Comparison of ENCODE assay signal across 7 cellular contexts in the genomic region with DNA sequence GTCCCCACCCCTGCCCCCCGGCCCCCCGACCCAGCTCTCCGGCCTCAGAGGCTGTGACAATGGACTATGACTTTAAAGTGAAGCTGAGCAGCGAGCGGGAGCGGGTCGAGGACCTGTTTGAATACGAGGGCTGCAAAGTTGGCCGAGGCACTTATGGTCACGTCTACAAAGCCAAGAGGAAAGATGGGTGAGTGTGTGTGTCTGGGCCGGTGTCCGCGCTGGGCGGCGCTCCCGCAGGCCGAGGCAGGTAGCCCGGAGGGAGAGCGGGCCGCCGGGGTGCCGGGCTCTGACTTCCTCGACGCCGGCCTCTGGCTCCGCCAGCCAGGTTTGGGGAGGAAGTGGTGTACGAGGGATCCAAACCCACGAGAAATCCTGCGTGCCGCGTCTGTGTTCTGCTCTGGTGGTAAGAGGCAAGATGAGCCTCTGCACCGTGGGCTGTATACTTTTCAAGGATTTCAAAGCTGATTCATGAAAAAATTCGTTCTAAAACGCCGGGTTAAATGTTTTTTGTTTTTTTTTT. TPM values are rescaled to one million over a fixed set of nuclear protein-coding genes. Genes with fewer than 3 reads are reported as not detected.
DNase-seq lines count a peak whose midpoint lies in the region; ATAC-seq, FAIRE-seq and TF ChIP-seq lines count a peak whose summit lies in the region.

No MANE protein-coding gene starts in this region.

- WGBS in HepG2 (ENCODE audit: low lambda C conversion rate) = 2% methylated on average over 27 of the region's 35 CpGs

- H2AFZ ChIP-seq in HepG2 (ENCODE audit: low read length) = no peak overlapping the region

- intact Hi-C loops in activated CD4-positive, alpha-beta T cell treated with anti-CD3 and anti-CD28 coated beads for 36 hours (cut with DNase I, micrococcal nuclease) = loop anchor here (1.0 to 10.0 kb wide), 4 partner anchors 32 to 1330 kb away; partner anchors contain the start of genes NUP58 (in 1 of the 2) and RNF6 (in 1 of the 2)
- intact Hi-C loops in colonic mucosa (cut with DNase I) = no loop called here
- intact Hi-C loops in HepG2 (cut with micrococcal nuclease; ENCODE audit: unreplicated experiment) = loop anchor here (2.0 kb wide), 1 partner anchor 34 kb away; no protein-coding TSS in a partner anchor

- H3K27me3 ChIP-seq in colonic mucosa (no peaks in the 10 kb centered on the region), HepG2 (ENCODE audit: control insufficient read depth in 1 of 2, insufficient read depth in 2 of 2, low read length in 2 of 2) (no peaks in the 10 kb centered on the region; a peak in 1 of 5 replicates)

- H3K36me3 ChIP-seq in colonic mucosa (no peaks in the 10 kb centered on the region), HepG2 (replicated peaks in 1 of 2; ENCODE audit: control insufficient read depth in 1 of 2, insufficient read depth in 2 of 2, low read length in 2 of 2) (no peaks in the 10 kb centered on the region)

- H3K27me3 Mint-ChIP-seq in activated CD4-positive, alpha-beta T cell treated with anti-CD3 and anti-CD28 coated beads for 36 hours = no peaks in the 10 kb centered on the region

- H3K36me3 Mint-ChIP-seq in activated CD4-positive, alpha-beta T cell treated with anti-CD3 and anti-CD28 coated beads for 36 hours (ENCODE audit: low read depth) = no peaks in the 10 kb centered on the region

- no peaks in the 10 kb centered on the region for H3K9me3 Mint-ChIP-seq in activated CD4-positive, alpha-beta T cell treated with anti-CD3 and anti-CD28 coated beads for 36 hours (ENCODE audit: low read depth)

- BruUV-seq in HepG2 (replicated peaks; lab: Mats Ljungman, UMichigan) = no TSS peak

- FAIRE-seq in HepG2 (lab: Jason Lieb, UNC) = no peak

- no peaks in the 10 kb centered on the region for H3K9me3 ChIP-seq in colonic mucosa
- no peaks in the 10 kb centered on the region for H3K9me3 ChIP-seq in HepG2 (ENCODE audit: low read length)

- in situ Hi-C loops in GM13976 (cut with MboI; ENCODE audit: low sequenced_read_pairs, unreplicated experiment) = no loop called here
- in situ Hi-C loops in HepG2 (cut with HindIII; ENCODE audit: extremely low pct_ligation_motif_present, low pct_unique_long_range_greater_than_20kb) = no loop called here

- H3K27ac Mint-ChIP-seq in activated CD4-positive, alpha-beta T cell treated with anti-CD3 and anti-CD28 coated beads for 36 hours = peak overlapping the region; percentile 80

- POLR2A ChIA-PET in activated CD4-positive, alpha-beta T cell treated with anti-CD3 and anti-CD28 coated beads for 36 hours (lab: Charles Lee) = no interaction called here
- POLR2A ChIA-PET in HepG2 (lab: Yijun Ruan, JAX) = interaction anchor here (1.4 kb wide), 1 partner anchor 68 kb away, joined by 4 read pairs; no protein-coding TSS in a partner anchor

- TF ChIP-seq CTCF in GM13976 (IDR thresholded peaks at IDR 0.05; ENCODE audit: borderline replicate concordance, control extremely low read depth, extremely low read depth, insufficient read depth, missing control alignments) = no peak
- TF ChIP-seq CTCF in NB4 (IDR thresholded peaks at IDR 0.05; ENCODE audit: low read depth, low read length) = no peak
- TF ChIP-seq CTCF in colonic mucosa (IDR thresholded peaks at IDR 0.05) = no peak
- peak; percentile 36 for TF ChIP-seq CTCF in HepG2 (CRISPR knock-in tag; IDR thresholded peaks at IDR 0.05)

- peak overlapping the region; percentile 88 for H3K4me2 ChIP-seq in HepG2 (ENCODE audit: low read depth, low read length)

- no peak for TF ChIP-seq POLR2A in NB4 (IDR thresholded peaks at IDR 0.05; ENCODE audit: extremely low read depth, insufficient read length)
- no peak for TF ChIP-seq POLR2A in HepG2 (IDR thresholded peaks at IDR 0.05; ENCODE audit: insufficient read depth in 1 of 2, low read depth in 2 of 2, low read length in 2 of 2)

- peak overlapping the region; percentile 82 for H3K4me3 Mint-ChIP-seq in activated CD4-positive, alpha-beta T cell treated with anti-CD3 and anti-CD28 coated beads for 36 hours

- peaks cover 38% of the 10 kb centered on the region for H3K4me1 Mint-ChIP-seq in activated CD4-positive, alpha-beta T cell treated with anti-CD3 and anti-CD28 coated beads for 36 hours

- DNase-seq in GM13976 (ENCODE audit: low spot score) (peak; percentile 58), NB4 (ENCODE audit: low read depth) (peak; percentile 73), colonic mucosa (peak; percentile 65), HepG2 (ENCODE audit: low spot score) (peak; percentile 44)
- DNase-seq in activated CD4-positive, alpha-beta T cell treated with anti-CD3 and anti-CD28 coated beads for 36 hours = peak; percentile 71
- peak; percentile 35 for DNase-seq in stimulated activated CD4-positive, alpha-beta T cell treated with anti-CD3 and anti-CD28 coated beads, Interleukin-4, amount 100 ng/mL, for 1 hour

- H3K4me1 ChIP-seq in colonic mucosa (peaks cover 3% of the 10 kb centered on the region), HepG2 (ENCODE audit: insufficient read depth, low read length) (peaks cover 38% of the 10 kb centered on the region)

- H3K27ac ChIP-seq in colonic mucosa (peak overlapping the region; percentile 96), HepG2 (ENCODE audit: extremely low read length, insufficient read depth, low read length) (peak overlapping the region; percentile 87)

- TF ChIP-seq EP300 in HepG2 (IDR thresholded peaks at IDR 0.05; ENCODE audit: low read depth in 2 of 2, low read length in 2 of 2) = no peak
- no peak for TF ChIP-seq EP300 in HepG2 (CRISPR knock-in tag; IDR thresholded peaks at IDR 0.05; ENCODE audit: borderline replicate concordance)

- H3K4me3 ChIP-seq in NB4 (ENCODE audit: low read depth, low read length) (peak overlapping the region; percentile 87), colonic mucosa (peak overlapping the region; percentile 95), HepG2 (replicated peaks in 1 of 3; ENCODE audit: insufficient read depth in 1 of 3, low read depth in 2 of 3, low read length in 3 of 3) (peak overlapping the region; percentile 80 to 91 (median 90))

- peak overlapping the region; percentile 82 to 87 for H3K9ac ChIP-seq in colonic mucosa (ENCODE audit: low read depth in 2 of 2, low read length in 2 of 2)
- peak overlapping the region; percentile 80 for H3K9ac ChIP-seq in HepG2 (ENCODE audit: insufficient read depth, low read depth, low read length)

- no peak for TF ChIP-seq RAD21 in HepG2 (CRISPR knock-in tag; IDR thresholded peaks at IDR 0.05)

- peaks cover 52% of the 10 kb centered on the region for H3K79me2 ChIP-seq in HepG2 (ENCODE audit: insufficient read depth, low read length)

- peaks cover 20% of the 10 kb centered on the region; the same call in 1 of the 2 replicates for H4K20me1 ChIP-seq in HepG2 (ENCODE audit: insufficient read depth, low read length)

- CTCF ChIA-PET in activated CD4-positive, alpha-beta T cell treated with anti-CD3 and anti-CD28 coated beads for 36 hours (lab: Charles Lee) = interaction anchor here (1.1 to 1.4 kb wide), 2 partner anchors 32 to 240 kb away, joined by 3 read pairs; partner anchors contain the start of gene RNF6
- CTCF ChIA-PET in HepG2 (lab: Yijun Ruan, JAX; ENCODE audit: low intra/inter-chr PET ratio, low total read pairs) = no interaction called here

- ATAC-seq in HG02571 (IDR thresholded peaks at IDR 0.05; ENCODE audit: unreplicated experiment) (peak; percentile 32), HepG2 (peak; percentile 81)
- ATAC-seq in activated CD4-positive, alpha-beta T cell treated with anti-CD3 and anti-CD28 coated beads for 36 hours = peak; percentile 24

RNA-seq across cellular contexts. Expression of gene CDK8, which starts 0.7 kb away (rescaled TPM):
- 10 to 100 TPM; 17.4 to 24.3 TPM for total RNA-seq in activated CD4-positive, alpha-beta T cell treated with anti-CD3 and anti-CD28 coated beads for 36 hours
- total RNA-seq in colonic mucosa (10 to 100 TPM; 22.7 to 31.8 TPM), HepG2 (2016; rRNA removed; fragmentation: Illumina TruSeq; extraction: Trizol) (16.4 and 21.3 TPM in 2 replicates)
- total RNA-seq in HepG2 (2016; cell fraction: cytosol; rRNA removed; fragmentation: Illumina TruSeq; extraction: Trizol; ENCODE audit: low read depth) = 9.4 and 10.8 TPM in 2 replicates
- total RNA-seq in HepG2 (2016; cell fraction: insoluble cytoplasmic fraction; rRNA removed; fragmentation: Illumina TruSeq; extraction: Trizol) = 16.5 and 18.1 TPM in 2 replicates
- total RNA-seq in HepG2 (2016; cell fraction: membrane; rRNA removed; fragmentation: Illumina TruSeq; extraction: Trizol) = 14.5 and 14.6 TPM in 2 replicates
- total RNA-seq in HepG2 (2016; cell fraction: nucleus; rRNA removed; fragmentation: Illumina TruSeq; extraction: Trizol) = 13.3 and 15.7 TPM in 2 replicates
- polyA plus RNA-seq in HepG2 (2011; rRNA removed) = 13.7 and 15.8 TPM in 2 replicates
- 8.6 and 11.8 TPM in 2 replicates for polyA plus RNA-seq in HepG2 (2011; cell fraction: cytosol; rRNA removed)
- 14.0 TPM in 2 replicates for polyA plus RNA-seq in HepG2 (2011; cell fraction: nucleus; rRNA removed)
- 11.1 and 13.6 TPM in 2 replicates for polyA plus RNA-seq in HepG2 (2012)
- polyA plus RNA-seq in HepG2 (2016; cell fraction: cytosol; fragmentation: Illumina TruSeq; extraction: Trizol; ENCODE audit: low read depth) = 1.7 and 1.8 TPM in 2 replicates
- polyA plus RNA-seq in HepG2 (2016; cell fraction: insoluble cytoplasmic fraction; fragmentation: Illumina TruSeq; extraction: Trizol; ENCODE audit: low read depth) = 17.6 and 18.5 TPM in 2 replicates
- polyA plus RNA-seq in HepG2 (2016; cell fraction: membrane; fragmentation: Illumina TruSeq; extraction: Trizol; ENCODE audit: low read depth) = 6.1 and 6.3 TPM in 2 replicates
- 23.1 and 24.6 TPM in 2 replicates for polyA plus RNA-seq in HepG2 (2016; cell fraction: nucleus; fragmentation: Illumina TruSeq; extraction: Trizol; ENCODE audit: insufficient read depth, low read depth)
- 21.3 and 22.8 TPM in 2 replicates for polyA minus RNA-seq in HepG2 (2011; rRNA and poly(A)+ RNA removed; ENCODE audit: low replicate concordance)
- polyA minus RNA-seq in HepG2 (2011; cell fraction: cytosol; rRNA and poly(A)+ RNA removed) = 11.7 and 12.0 TPM in 2 replicates
- polyA minus RNA-seq in HepG2 (2011; cell fraction: nucleus; rRNA and poly(A)+ RNA removed) = 14.9 and 15.5 TPM in 2 replicates

RNA-seq across cellular contexts. Expression of gene RNF6, which starts 32.5 kb away (rescaled TPM):
- total RNA-seq in activated CD4-positive, alpha-beta T cell treated with anti-CD3 and anti-CD28 coated beads for 36 hours = 10 to 100 TPM; 37.0 to 42.4 TPM
- total RNA-seq in colonic mucosa (10 to 100 TPM; 31.2 to 46.2 TPM), HepG2 (2016; rRNA removed; fragmentation: Illumina TruSeq; extraction: Trizol) (36.8 and 57.0 TPM in 2 replicates)
- 3.7 and 5.1 TPM in 2 replicates for total RNA-seq in HepG2 (2016; cell fraction: cytosol; rRNA removed; fragmentation: Illumina TruSeq; extraction: Trizol; ENCODE audit: low read depth)
- total RNA-seq in HepG2 (2016; cell fraction: insoluble cytoplasmic fraction; rRNA removed; fragmentation: Illumina TruSeq; extraction: Trizol) = 36.4 and 55.9 TPM in 2 replicates
- total RNA-seq in HepG2 (2016; cell fraction: membrane; rRNA removed; fragmentation: Illumina TruSeq; extraction: Trizol) = 17.4 and 17.7 TPM in 2 replicates
- 20.6 and 28.2 TPM in 2 replicates for total RNA-seq in HepG2 (2016; cell fraction: nucleus; rRNA removed; fragmentation: Illumina TruSeq; extraction: Trizol)
- 11.2 and 14.6 TPM in 2 replicates for polyA plus RNA-seq in HepG2 (2011; rRNA removed)
- 6.3 and 9.5 TPM in 2 replicates for polyA plus RNA-seq in HepG2 (2011; cell fraction: cytosol; rRNA removed)
- polyA plus RNA-seq in HepG2 (2011; cell fraction: nucleus; rRNA removed) = 9.8 and 10.1 TPM in 2 replicates
- 13.6 and 16.9 TPM in 2 replicates for polyA plus RNA-seq in HepG2 (2012)
- 1.6 and 2.4 TPM in 2 replicates for polyA plus RNA-seq in HepG2 (2016; cell fraction: cytosol; fragmentation: Illumina TruSeq; extraction: Trizol; ENCODE audit: low read depth)
- 38.4 and 39.3 TPM in 2 replicates for polyA plus RNA-seq in HepG2 (2016; cell fraction: insoluble cytoplasmic fraction; fragmentation: Illumina TruSeq; extraction: Trizol; ENCODE audit: low read depth)
- 6.1 and 6.2 TPM in 2 replicates for polyA plus RNA-seq in HepG2 (2016; cell fraction: membrane; fragmentation: Illumina TruSeq; extraction: Trizol; ENCODE audit: low read depth)
- 22.4 and 23.7 TPM in 2 replicates for polyA plus RNA-seq in HepG2 (2016; cell fraction: nucleus; fragmentation: Illumina TruSeq; extraction: Trizol; ENCODE audit: insufficient read depth, low read depth)
- polyA minus RNA-seq in HepG2 (2011; rRNA and poly(A)+ RNA removed; ENCODE audit: low replicate concordance) = 18.3 and 22.6 TPM in 2 replicates
- polyA minus RNA-seq in HepG2 (2011; cell fraction: cytosol; rRNA and poly(A)+ RNA removed) = 13.7 and 16.2 TPM in 2 replicates
- polyA minus RNA-seq in HepG2 (2011; cell fraction: nucleus; rRNA and poly(A)+ RNA removed) = 27.4 and 33.7 TPM in 2 replicates

Comparison
In these comparisons a context has a peak if more than half of its experiments do, and no peak if none do; other contexts are left out.
1. Peak in every context shown above with its lines: DNase-seq, ATAC-seq, H3K4me3 ChIP-seq and H3K27ac ChIP-seq.
2. ATAC-seq: peak in every context shown above with its lines; median percentile 81 in HepG2; 32 in HG02571; 24 in activated CD4-positive, alpha-beta T cell treated with anti-CD3 and anti-CD28 coated beads for 36 hours.